19 cellular contexts compared by ENCODE assay signal in genomic region chr20:61192254-61192950, GRCh38. TPM values are rescaled to one million over a fixed set of nuclear protein-coding genes. Genes with fewer than 3 reads are reported as not detected.
"Had no signal": no experiment of that assay in that cellular context is flagged by ENCODE, and none has a peak within 500 bp of the region (broad histone marks: within the 10 kb centered on the region; RNA-seq: fewer than 3 reads in every experiment).

No MANE protein-coding gene starts in this region.

- H3K4me1 ChIP-seq: ascending aorta, left lung, prostate gland, testis, upper lobe of left lung had no signal

- H3K27me3 Mint-ChIP-seq: memory B cell had no signal

- H3K9me3 ChIP-seq: ascending aorta, left lung, prostate gland, testis, upper lobe of left lung had no signal

- H3K36me3 ChIP-seq: ascending aorta, left lung, prostate gland, upper lobe of left lung had no signal

- H3K27ac ChIP-seq: ascending aorta, left lung, prostate gland, testis, upper lobe of left lung had no signal

- DNase-seq: activated naive CD4-positive, alpha-beta T cell; left lung; natural killer cell; occipital lobe; right cardiac atrium; T-cell; T-helper 9 cell had no signal

- ATAC-seq: activated CD4-positive, CD25-positive, alpha-beta regulatory T cell treated with anti-CD3 and anti-CD28 coated beads, Interleukin-2, amount 50 U/mL, for 24 hours; esophagus mucosa; left lung; natural killer cell; right cardiac atrium; T-cell had no signal

- FAIRE-seq: islet of Langerhans had no signal

- H3K27ac Mint-ChIP-seq: activated T-helper 1 cell treated with anti-CD3 and anti-CD28 coated beads, Interleukin-12 subunit alpha, Interleukin-12 subunit beta, Interleukin-2, Interleukin-4 antibody, amounts not matched to agents 30 ng/mL and 10 ng/mL and 1 ng/mL, durations not matched to agents 14 hours and 24 hours and 36 hours; memory B cell; natural killer cell; stimulated activated naive CD8-positive, alpha-beta T cell treated with anti-CD3 and anti-CD28 coated beads, Interleukin-15, Interleukin-2, amounts not matched to agents 100 ng/mL and 50 ng/mL, for 24 hours; T-cell had no signal

- H3K36me3 Mint-ChIP-seq: memory B cell, natural killer cell, T-cell had no signal

- H3K4me3 ChIP-seq: ascending aorta, left lung, prostate gland, smooth muscle cell, upper lobe of left lung had no signal

- H3K9me3 Mint-ChIP-seq: activated T-helper 1 cell treated with anti-CD3 and anti-CD28 coated beads, Interleukin-12 subunit alpha, Interleukin-12 subunit beta, Interleukin-2, Interleukin-4 antibody, amounts not matched to agents 30 ng/mL and 10 ng/mL and 1 ng/mL, durations not matched to agents 14 hours and 24 hours and 36 hours; natural killer cell; stimulated activated naive CD8-positive, alpha-beta T cell treated with anti-CD3 and anti-CD28 coated beads, Interleukin-15, Interleukin-2, amounts not matched to agents 100 ng/mL and 50 ng/mL, for 24 hours; T-cell had no signal

- H3K4me1 Mint-ChIP-seq: memory B cell, natural killer cell, T-cell had no signal

- H3K4me2 ChIP-seq: smooth muscle cell had no signal

- H3K27me3 ChIP-seq: ascending aorta, testis, upper lobe of left lung had no signal

- H3K4me3 Mint-ChIP-seq: activated T-helper 1 cell treated with anti-CD3 and anti-CD28 coated beads, Interleukin-12 subunit alpha, Interleukin-12 subunit beta, Interleukin-2, Interleukin-4 antibody, amounts not matched to agents 30 ng/mL and 10 ng/mL and 1 ng/mL, durations not matched to agents 14 hours and 24 hours and 36 hours; memory B cell; natural killer cell; stimulated activated naive CD8-positive, alpha-beta T cell treated with anti-CD3 and anti-CD28 coated beads, Interleukin-15, Interleukin-2, amounts not matched to agents 100 ng/mL and 50 ng/mL, for 24 hours; T-cell had no signal

RNA-seq across cellular contexts. Expression of gene CDH4, which starts 59.7 kb away (rescaled TPM):
- total RNA-seq: activated CD8-positive, alpha-beta memory T cell treated with anti-CD3 and anti-CD28 coated beads for 36 hours; activated T-helper 1 cell treated with anti-CD3 and anti-CD28 coated beads, Interleukin-12 subunit alpha, Interleukin-12 subunit beta, Interleukin-2, Interleukin-4 antibody, amounts not matched to agents 30 ng/mL and 10 ng/mL and 1 ng/mL, durations not matched to agents 14 hours and 24 hours and 36 hours; ascending aorta; esophagus mucosa had no signal
